Comparison of ENCODE assay signal across 17 cellular contexts in genomic region chr6:6723316-6723715, GRCh38.
A peak's percentile ranks its signal among the peaks of the same experiment; 100 is the strongest.
DNase-seq lines count a peak whose midpoint lies in the region; ATAC-seq and TF ChIP-seq lines count a peak whose summit lies in the region.
"Had no signal": no experiment of that assay in that cellular context is flagged by ENCODE, and none has a peak within 500 bp of the region (broad histone marks: within the 10 kb centered on the region; RNA-seq: fewer than 3 reads in every experiment).

No MANE protein-coding gene starts in this region.

- no peaks in the 10 kb centered on the region for H3K36me3 Mint-ChIP-seq in activated CD4-positive, alpha-beta T cell treated with anti-CD3 and anti-CD28 coated beads, Interleukin-2, amount 10 ng/mL, durations not matched to agents 7 days and 5 days (ENCODE audit: low read depth)
- peaks cover 69% of the 10 kb centered on the region for H3K36me3 Mint-ChIP-seq in dendritic cell treated with granulocyte-macrophage colony-stimulating factor and Interleukin-4, amounts not matched to agents 40 ng/mL and 50 ng/mL, for 4 days (ENCODE audit: low read depth)
- no peaks in the 10 kb centered on the region for H3K36me3 Mint-ChIP-seq in nephron (ENCODE audit: low read depth)

- peaks cover 28 to 51% (median 40%) of the 10 kb centered on the region in 4 donors for H3K4me1 ChIP-seq in transverse colon

- no peak for TF ChIP-seq CTCF in nephron (IDR thresholded peaks at IDR 0.05; ENCODE audit: unreplicated experiment in 3 of 3)
- no peak for TF ChIP-seq CTCF in transverse colon (IDR thresholded peaks at IDR 0.05)

- DNase-seq in activated CD4-positive, alpha-beta T cell treated with anti-CD3 and anti-CD28 coated beads, Interleukin-2, amount 10 ng/mL, durations not matched to agents 7 days and 5 days: no peak
- DNase-seq in activated CD4-positive, alpha-beta T cell treated with anti-CD3 and anti-CD28 coated beads, Interleukin-2, amount 50 U/mL, for 4 hours: no peak
- DNase-seq in transverse colon (no peak), epidermal melanocyte (ENCODE audit: insufficient read length, low spot score) (no peak), NCI-H187 treated with DMSO at 0.1 percent for 48 hours (lab: John Stamatoyannopoulos, UW) (no peak)
- DNase-seq: activated CD4-positive, alpha-beta T cell treated with anti-CD3 and anti-CD28 coated beads for 4 hours; DMS153; foreskin melanocyte; NCI-H1105 treated with DMSO at 0.1 percent for 48 hours; NCI-H524; stimulated activated CD4-positive, alpha-beta T cell treated with anti-CD3 and anti-CD28 coated beads, Interleukin-12 subunit alpha, Interleukin-12 subunit beta, amount 100 ng/mL, for 4 hours had no signal

- WGBS in transverse colon (ENCODE audit: low coverage in 1 of 2), 2 donors: 54% methylated on average over 2 of the region's 2 CpGs; no CpG with 5 or more reads in 1 of the 2 donors

- in situ Hi-C loops in transverse colon (cut with MboI; ENCODE audit: low pct_ligation_motif_present in 1 of 4, low pct_unique_long_range_greater_than_20kb in 1 of 4, low sequenced_read_pairs in 3 of 4): loop anchor here in 1 of 4 donors (25.0 kb wide), 1 partner anchor 514 kb away; no protein-coding TSS in a partner anchor

- POLR2A ChIA-PET in activated CD4-positive, alpha-beta T cell treated with anti-CD3 and anti-CD28 coated beads, Interleukin-2, amount 10 ng/mL, durations not matched to agents 7 days and 5 days (lab: Charles Lee): no interaction called here

- H3K9me3 Mint-ChIP-seq in activated CD4-positive, alpha-beta T cell treated with anti-CD3 and anti-CD28 coated beads, Interleukin-2, amount 10 ng/mL, durations not matched to agents 7 days and 5 days: no peaks in the 10 kb centered on the region
- H3K9me3 Mint-ChIP-seq in dendritic cell treated with granulocyte-macrophage colony-stimulating factor and Interleukin-4, amounts not matched to agents 40 ng/mL and 50 ng/mL, for 4 days: no peaks in the 10 kb centered on the region
- no peaks in the 10 kb centered on the region for H3K9me3 Mint-ChIP-seq in nephron
- H3K9me3 Mint-ChIP-seq: activated T-helper 2 cell treated with anti-CD3 and anti-CD28 coated beads, Interferon-gamma antibody, Interleukin-2, Interleukin-4, amounts not matched to agents 10 μg/mL and 5 μg/mL and 100 μg/mL, durations not matched to agents 14 hours and 24 hours and 36 hours; central memory CD8-positive, alpha-beta T cell had no signal

- no peak for TF ChIP-seq EP300 in transverse colon (IDR thresholded peaks at IDR 0.05; ENCODE audit: low read depth)

- H3K4me1 Mint-ChIP-seq in activated CD4-positive, alpha-beta T cell treated with anti-CD3 and anti-CD28 coated beads, Interleukin-2, amount 10 ng/mL, durations not matched to agents 7 days and 5 days: peaks cover 18% of the 10 kb centered on the region
- H3K4me1 Mint-ChIP-seq in dendritic cell treated with granulocyte-macrophage colony-stimulating factor and Interleukin-4, amounts not matched to agents 40 ng/mL and 50 ng/mL, for 4 days (ENCODE audit: low read depth): peaks cover 96% of the 10 kb centered on the region
- peaks cover 57% of the 10 kb centered on the region for H3K4me1 Mint-ChIP-seq in nephron

- H3K27ac Mint-ChIP-seq in activated CD4-positive, alpha-beta T cell treated with anti-CD3 and anti-CD28 coated beads, Interleukin-2, amount 10 ng/mL, durations not matched to agents 7 days and 5 days: peak overlapping the region; percentile 25
- H3K27ac Mint-ChIP-seq in dendritic cell treated with granulocyte-macrophage colony-stimulating factor and Interleukin-4, amounts not matched to agents 40 ng/mL and 50 ng/mL, for 4 days: peak overlapping the region; percentile 94
- H3K27ac Mint-ChIP-seq in nephron: peak overlapping the region; percentile 93 to 99 (median 97)
- H3K27ac Mint-ChIP-seq: activated T-helper 2 cell treated with anti-CD3 and anti-CD28 coated beads, Interferon-gamma antibody, Interleukin-2, Interleukin-4, amounts not matched to agents 10 μg/mL and 5 μg/mL and 100 μg/mL, durations not matched to agents 14 hours and 24 hours and 36 hours had no signal

- peak overlapping the region; percentile 87 to 93 (median 90) for H3K27ac ChIP-seq in transverse colon
- H3K27ac ChIP-seq: 22Rv1 had no signal

- CTCF ChIA-PET in activated CD4-positive, alpha-beta T cell treated with anti-CD3 and anti-CD28 coated beads, Interleukin-2, amount 10 ng/mL, durations not matched to agents 7 days and 5 days (lab: Charles Lee): interaction anchor here (0.5 to 4.7 kb wide), 9 partner anchors 10 to 1603 kb away, joined by 3 to 19 read pairs (median 4); no protein-coding TSS in a partner anchor

- no peaks in the 10 kb centered on the region for H3K36me3 ChIP-seq in transverse colon

- no peaks in the 10 kb centered on the region for H3K27me3 ChIP-seq in transverse colon

- no peak for ATAC-seq in GM19023 (IDR thresholded peaks at IDR 0.05; ENCODE audit: unreplicated experiment)

- no peak overlapping the region for H3K4me3 ChIP-seq in transverse colon

- H3K9me3 ChIP-seq in transverse colon: no peaks in the 10 kb centered on the region

- H3K27me3 Mint-ChIP-seq in activated CD4-positive, alpha-beta T cell treated with anti-CD3 and anti-CD28 coated beads, Interleukin-2, amount 10 ng/mL, durations not matched to agents 7 days and 5 days: peaks cover 22% of the 10 kb centered on the region
- H3K27me3 Mint-ChIP-seq in dendritic cell treated with granulocyte-macrophage colony-stimulating factor and Interleukin-4, amounts not matched to agents 40 ng/mL and 50 ng/mL, for 4 days: no peaks in the 10 kb centered on the region
- peaks cover 20% of the 10 kb centered on the region for H3K27me3 Mint-ChIP-seq in nephron (ENCODE audit: low read depth)

- H3K4me3 Mint-ChIP-seq in activated CD4-positive, alpha-beta T cell treated with anti-CD3 and anti-CD28 coated beads, Interleukin-2, amount 10 ng/mL, durations not matched to agents 7 days and 5 days: no peak overlapping the region
- H3K4me3 Mint-ChIP-seq in dendritic cell treated with granulocyte-macrophage colony-stimulating factor and Interleukin-4, amounts not matched to agents 40 ng/mL and 50 ng/mL, for 4 days: no peak overlapping the region
- H3K4me3 Mint-ChIP-seq in nephron: peak overlapping the region in 2 of 3 experiments; percentile 4 to 32
- H3K4me3 Mint-ChIP-seq: central memory CD8-positive, alpha-beta T cell had no signal

- intact Hi-C loops in dendritic cell treated with granulocyte-macrophage colony-stimulating factor and Interleukin-4, amounts not matched to agents 40 ng/mL and 50 ng/mL, for 4 days (cut with micrococcal nuclease): loop anchor here (10.0 kb wide), 2 partner anchors 49 to 521 kb away; no protein-coding TSS in a partner anchor
- intact Hi-C loops in transverse colon (cut with DNase I; ENCODE audit: low total_unique reads): no loop called here

- no peak for TF ChIP-seq POLR2A in transverse colon (IDR thresholded peaks at IDR 0.05)

Comparison
In these comparisons a context has a peak if more than half of its experiments do, and no peak if none do; other contexts are left out.
1. H3K27ac Mint-ChIP-seq: peak in every context shown above with its lines; median percentile 97 in nephron; 94 in dendritic cell treated with granulocyte-macrophage colony-stimulating factor and Interleukin-4, amounts not matched to agents 40 ng/mL and 50 ng/mL, for 4 days; 25 in activated CD4-positive, alpha-beta T cell treated with anti-CD3 and anti-CD28 coated beads, Interleukin-2, amount 10 ng/mL, durations not matched to agents 7 days and 5 days.
2. H3K4me3 Mint-ChIP-seq: peak in nephron (2 of 3); none in activated CD4-positive, alpha-beta T cell treated with anti-CD3 and anti-CD28 coated beads, Interleukin-2, amount 10 ng/mL, durations not matched to agents 7 days and 5 days (single experiment) and dendritic cell treated with granulocyte-macrophage colony-stimulating factor and Interleukin-4, amounts not matched to agents 40 ng/mL and 50 ng/mL, for 4 days (single experiment).